8 cellular contexts compared by ENCODE assay signal in genomic region chr19:17404015-17404414, GRCh38. TPM values are rescaled to one million over a fixed set of nuclear protein-coding genes. Genes with fewer than 3 reads are reported as not detected.
A peak's percentile ranks its signal among the peaks of the same experiment; 100 is the strongest.
DNase-seq lines count a peak whose midpoint lies in the region; ATAC-seq and TF ChIP-seq lines count a peak whose summit lies in the region.

No MANE protein-coding gene starts in this region.

- peak overlapping the region; percentile 91 for H3K9ac ChIP-seq in Karpas-422 (ENCODE audit: low read length)

- peaks cover 9% of the 10 kb centered on the region for H3K36me3 ChIP-seq in CD8-positive, alpha-beta T cell (ENCODE audit: insufficient read depth, low read length)
- H3K36me3 ChIP-seq in Karpas-422 (ENCODE audit: insufficient read depth, low read length): peaks cover 7% of the 10 kb centered on the region

- POLR2A ChIA-PET in CD8-positive, alpha-beta T cell (lab: Charles Lee): interaction anchor here (1.2 kb wide), 1 partner anchor 10 kb away, joined by 3 read pairs; the partner anchor contains the start of gene CCDC194

- peak overlapping the region; percentile 95 for H3K4me3 Mint-ChIP-seq in CD8-positive, alpha-beta T cell
- H3K4me3 Mint-ChIP-seq in dendritic cell treated with granulocyte-macrophage colony-stimulating factor and Interleukin-4, amounts not matched to agents 40 ng/mL and 50 ng/mL, for 4 days: peak overlapping the region; percentile 80
- H3K4me3 Mint-ChIP-seq in nephron: peak overlapping the region; percentile 84 to 88 (median 85)

- peaks cover 3% of the 10 kb centered on the region; the same call in 1 of the 2 replicates for H4K20me1 ChIP-seq in Karpas-422 (ENCODE audit: insufficient read depth, low read depth, low read length)

- H3K9me3 Mint-ChIP-seq in CD8-positive, alpha-beta T cell: no peaks in the 10 kb centered on the region
- H3K9me3 Mint-ChIP-seq in dendritic cell treated with granulocyte-macrophage colony-stimulating factor and Interleukin-4, amounts not matched to agents 40 ng/mL and 50 ng/mL, for 4 days: no peaks in the 10 kb centered on the region
- H3K9me3 Mint-ChIP-seq in nephron: no peaks in the 10 kb centered on the region

- peak overlapping the region; percentile 65 for H3K27ac ChIP-seq in CD8-positive, alpha-beta T cell (ENCODE audit: low read depth, low read length)
- H3K27ac ChIP-seq in Karpas-422 (ENCODE audit: low read length): peak overlapping the region; percentile 96

- H3K36me3 Mint-ChIP-seq in CD8-positive, alpha-beta T cell: peaks cover 23% of the 10 kb centered on the region
- peaks cover 73% of the 10 kb centered on the region for H3K36me3 Mint-ChIP-seq in dendritic cell treated with granulocyte-macrophage colony-stimulating factor and Interleukin-4, amounts not matched to agents 40 ng/mL and 50 ng/mL, for 4 days (ENCODE audit: low read depth)
- H3K36me3 Mint-ChIP-seq in nephron (ENCODE audit: low read depth): peaks cover 3% of the 10 kb centered on the region

- peak overlapping the region; percentile 70 for H3K27ac Mint-ChIP-seq in CD8-positive, alpha-beta T cell
- H3K27ac Mint-ChIP-seq in dendritic cell treated with granulocyte-macrophage colony-stimulating factor and Interleukin-4, amounts not matched to agents 40 ng/mL and 50 ng/mL, for 4 days: peak overlapping the region; percentile 92
- peak overlapping the region; percentile 68 to 93 (median 89) for H3K27ac Mint-ChIP-seq in nephron

- H3K4me3 ChIP-seq in CD8-positive, alpha-beta T cell (ENCODE audit: low read depth, low read length): peak overlapping the region; percentile 84
- peak overlapping the region; percentile 79 for H3K4me3 ChIP-seq in Karpas-422 (ENCODE audit: low read length)

- no peak for TF ChIP-seq CTCF in CD8-positive, alpha-beta T cell (IDR thresholded peaks at IDR 0.05)
- TF ChIP-seq CTCF in nephron (IDR thresholded peaks at IDR 0.05; ENCODE audit: unreplicated experiment in 3 of 3): no peak

- peak overlapping the region; percentile 89 for H3K4me2 ChIP-seq in Karpas-422 (ENCODE audit: low read depth, low read length, poor library complexity, severe bottlenecking)

- no peak for ATAC-seq in CD8-positive, alpha-beta T cell
- no peak for ATAC-seq in GM18498 (IDR thresholded peaks at IDR 0.05; ENCODE audit: unreplicated experiment)

- no peaks in the 10 kb centered on the region for H3K27me3 Mint-ChIP-seq in CD8-positive, alpha-beta T cell (ENCODE audit: low read depth)
- no peaks in the 10 kb centered on the region for H3K27me3 Mint-ChIP-seq in dendritic cell treated with granulocyte-macrophage colony-stimulating factor and Interleukin-4, amounts not matched to agents 40 ng/mL and 50 ng/mL, for 4 days
- no peaks in the 10 kb centered on the region for H3K27me3 Mint-ChIP-seq in nephron (ENCODE audit: low read depth)

- no peaks in the 10 kb centered on the region for H3K27me3 ChIP-seq in CD8-positive, alpha-beta T cell (ENCODE audit: insufficient read depth, low read length)
- H3K27me3 ChIP-seq in Karpas-422 (ENCODE audit: low read length): no peaks in the 10 kb centered on the region

- H3K9me2 ChIP-seq in Karpas-422 (replicated peaks; ENCODE audit: insufficient read depth, low read length): no peaks in the 10 kb centered on the region

- H3K4me1 ChIP-seq in CD8-positive, alpha-beta T cell (ENCODE audit: insufficient read depth, low read length): peaks cover 28% of the 10 kb centered on the region
- H3K4me1 ChIP-seq in Karpas-422 (ENCODE audit: low read length): peaks cover 37% of the 10 kb centered on the region

- CTCF ChIA-PET in CD8-positive, alpha-beta T cell (lab: Charles Lee): interaction anchor here (1.0 to 1.9 kb wide), 3 partner anchors 10 to 65 kb away, joined by 3 to 12 read pairs (median 3); partner anchors contain the start of gene CCDC194

- H3K79me2 ChIP-seq in Karpas-422 (ENCODE audit: low read length): peaks cover 44% of the 10 kb centered on the region

- intact Hi-C loops in CD8-positive, alpha-beta T cell (cut with DNase I, micrococcal nuclease): loop anchor here in 1 of 2 experiments (2.0 kb wide), 1 partner anchor 13 kb away; no protein-coding TSS in a partner anchor
- intact Hi-C loops in dendritic cell treated with granulocyte-macrophage colony-stimulating factor and Interleukin-4, amounts not matched to agents 40 ng/mL and 50 ng/mL, for 4 days (cut with micrococcal nuclease): no loop called here

- DNase-seq in CD8-positive, alpha-beta T cell: no peak
- DNase-seq in Karpas-422 (no peak), pons (ENCODE audit: low spot score) (no peak), cortex of kidney (lab: John Stamatoyannopoulos, UW) (no peak), DMS 273 treated with DMSO at 0.1 percent for 48 hours (lab: John Stamatoyannopoulos, UW) (no peak)

- H3K4me1 Mint-ChIP-seq in CD8-positive, alpha-beta T cell (ENCODE audit: low read depth): peaks cover 43% of the 10 kb centered on the region
- peaks cover 48% of the 10 kb centered on the region for H3K4me1 Mint-ChIP-seq in dendritic cell treated with granulocyte-macrophage colony-stimulating factor and Interleukin-4, amounts not matched to agents 40 ng/mL and 50 ng/mL, for 4 days (ENCODE audit: low read depth)
- H3K4me1 Mint-ChIP-seq in nephron: peaks cover 17% of the 10 kb centered on the region

- no peak overlapping the region for H2AFZ ChIP-seq in Karpas-422 (ENCODE audit: low read length)

- H3K9me3 ChIP-seq in CD8-positive, alpha-beta T cell (ENCODE audit: low read length): no peaks in the 10 kb centered on the region
- no peaks in the 10 kb centered on the region for H3K9me3 ChIP-seq in Karpas-422 (ENCODE audit: low read length)

RNA-seq across cellular contexts. Expression of gene BST2, which starts 1.4 kb away (rescaled TPM):
- total RNA-seq in CD8-positive, alpha-beta T cell: 10 to 100 TPM; 25.1 to 29.7 TPM
- 56.2 and 156 TPM in 2 replicates for total RNA-seq in Karpas-422 (2014; rRNA removed; shearing (Covaris generic); ENCODE audit: low replicate concordance)

RNA-seq across cellular contexts. Expression of gene CCDC194, which starts 10.0 kb away (rescaled TPM):
- total RNA-seq in CD8-positive, alpha-beta T cell: under 1 TPM; 0.79 to 0.89 TPM
- total RNA-seq in Karpas-422 (2014; rRNA removed; shearing (Covaris generic); ENCODE audit: low replicate concordance): 4.1 and 9.3 TPM in 2 replicates

RNA-seq across cellular contexts. Expression of gene MVB12A, which starts 15.8 kb away (rescaled TPM):
- total RNA-seq in CD8-positive, alpha-beta T cell: 10 to 100 TPM in 1 of 2 experiments, 1 to 10 TPM in 1; 9.1 to 10.4 TPM
- 44.7 and 55.2 TPM in 2 replicates for total RNA-seq in Karpas-422 (2014; rRNA removed; shearing (Covaris generic); ENCODE audit: low replicate concordance)

RNA-seq across cellular contexts. Expression of gene PLVAP, which starts 26.9 kb away (rescaled TPM):
- total RNA-seq in CD8-positive, alpha-beta T cell: not detected
- total RNA-seq in Karpas-422 (2014; rRNA removed; shearing (Covaris generic); ENCODE audit: low replicate concordance): 0.22 and 0.41 TPM in 2 replicates

RNA-seq across cellular contexts. Expression of gene TMEM221, which starts 44.5 kb away (rescaled TPM):
- total RNA-seq in CD8-positive, alpha-beta T cell: not detected
- not detected in 2 replicates for total RNA-seq in Karpas-422 (2014; rRNA removed; shearing (Covaris generic); ENCODE audit: low replicate concordance)
